9 cellular contexts compared by ENCODE assay signal in the genomic region with DNA sequence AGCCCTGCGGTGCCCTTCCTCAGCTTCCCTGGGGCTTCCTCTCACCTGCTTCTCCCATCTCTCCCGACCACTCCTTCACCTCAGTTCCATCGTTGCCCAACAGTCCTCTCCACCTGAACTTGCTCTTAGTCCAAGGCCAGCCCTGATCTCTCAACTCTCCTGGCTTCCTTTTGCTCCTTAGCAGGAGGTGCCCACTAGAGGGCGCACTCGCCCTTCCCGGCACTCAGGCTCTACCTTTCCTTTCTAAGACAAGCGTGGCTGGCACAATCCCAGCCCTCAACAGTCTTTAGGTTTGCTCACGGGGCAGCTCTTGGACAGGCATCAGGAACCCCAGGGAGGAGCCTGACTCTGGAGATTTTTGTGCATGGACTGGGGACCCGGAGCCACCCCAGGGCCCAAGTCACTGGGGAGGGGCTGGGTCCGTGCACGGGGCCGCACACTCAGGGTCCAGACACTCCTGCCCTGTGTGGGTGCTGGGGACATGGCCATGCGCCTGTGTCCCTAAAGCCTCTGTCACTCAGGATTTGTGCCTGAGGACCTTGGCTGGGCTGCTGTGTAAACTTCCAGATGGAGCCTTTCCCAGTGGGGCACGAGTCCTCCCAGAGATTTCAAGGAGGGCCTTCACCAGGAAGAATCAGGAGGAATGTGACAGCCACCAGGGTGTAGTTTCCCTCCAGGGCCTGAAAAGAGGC. TPM values are rescaled to one million over a fixed set of nuclear protein-coding genes. Genes with fewer than 3 reads are reported as not detected.
DNase-seq lines count a peak whose midpoint lies in the region; ATAC-seq, FAIRE-seq and TF ChIP-seq lines count a peak whose summit lies in the region.
"Had no signal": no experiment of that assay in that cellular context is flagged by ENCODE, and none has a peak within 500 bp of the region (broad histone marks: within the 10 kb centered on the region; RNA-seq: fewer than 3 reads in every experiment).

No MANE protein-coding gene starts in this region.

- CTCF ChIA-PET in A549 (lab: Yijun Ruan, JAX), result interaction anchor here (0.5 to 4.4 kb wide), 22 partner anchors 11 to 698 kb away, joined by 3 to 70 read pairs (median 4); partner anchors contain the start of genes CEACAM8 and PSG6
- CTCF ChIA-PET in activated CD4-positive, alpha-beta T cell treated with anti-CD3 and anti-CD28 coated beads, Interleukin-2, amount 10 ng/mL, durations not matched to agents 7 days and 5 days (lab: Charles Lee), result interaction anchor here (0.5 kb wide), 1 partner anchor 976 kb away, joined by 3 read pairs; no protein-coding TSS in a partner anchor

- peak; percentile 75 to 98 for ATAC-seq in A549
- ATAC-seq in HG03354 (IDR thresholded peaks at IDR 0.05; ENCODE audit: poor library complexity, severe bottlenecking, unreplicated experiment), result no peak
- no peak for ATAC-seq in GM18868 (IDR thresholded peaks at IDR 0.05; ENCODE audit: unreplicated experiment)

- TF ChIP-seq CTCF in A549 (IDR thresholded peaks at IDR 0.05) (peak; percentile 87), GM12864 (IDR thresholded peaks at IDR 0.05; ENCODE audit: low read depth, low read length, missing control alignments) (peak; percentile 94), epithelial cell of esophagus (IDR thresholded peaks at IDR 0.05; ENCODE audit: insufficient read depth, low read depth, low read length, missing control alignments) (peak; percentile 91), nephron (IDR thresholded peaks at IDR 0.05; ENCODE audit: unreplicated experiment in 3 of 3) (peak in 2 of 3 experiments; percentile 23 to 42)

- no peaks in the 10 kb centered on the region for H3K9me3 Mint-ChIP-seq in activated CD4-positive, alpha-beta T cell treated with anti-CD3 and anti-CD28 coated beads, Interleukin-2, amount 10 ng/mL, durations not matched to agents 7 days and 5 days
- H3K9me3 Mint-ChIP-seq in nephron, result peaks cover 6% of the 10 kb centered on the region

- no peaks in the 10 kb centered on the region for H3K36me3 Mint-ChIP-seq in activated CD4-positive, alpha-beta T cell treated with anti-CD3 and anti-CD28 coated beads, Interleukin-2, amount 10 ng/mL, durations not matched to agents 7 days and 5 days (ENCODE audit: low read depth)
- H3K36me3 Mint-ChIP-seq in nephron (ENCODE audit: low read depth), result no peaks in the 10 kb centered on the region

- H3K4me1 Mint-ChIP-seq in activated CD4-positive, alpha-beta T cell treated with anti-CD3 and anti-CD28 coated beads, Interleukin-2, amount 10 ng/mL, durations not matched to agents 7 days and 5 days, result no peaks in the 10 kb centered on the region
- H3K4me1 Mint-ChIP-seq in nephron, result no peaks in the 10 kb centered on the region

- H3K27ac ChIP-seq in A549, result no peak overlapping the region

- TF ChIP-seq EP300 in A549 (IDR thresholded peaks at IDR 0.05), result no peak

- TF ChIP-seq POLR2A in A549 (IDR thresholded peaks at IDR 0.05; ENCODE audit: low read length), result peak; percentile 22; the same call in 1 of the 2 replicates

- H3K4me1 ChIP-seq in A549, result no peaks in the 10 kb centered on the region

- no peaks in the 10 kb centered on the region for H3K9me3 ChIP-seq in A549

- H3K27ac Mint-ChIP-seq in activated CD4-positive, alpha-beta T cell treated with anti-CD3 and anti-CD28 coated beads, Interleukin-2, amount 10 ng/mL, durations not matched to agents 7 days and 5 days, result no peak overlapping the region
- H3K27ac Mint-ChIP-seq in nephron, result no peak overlapping the region

- H3K4me2 ChIP-seq in A549, result peak overlapping the region; percentile 27; the same call in 1 of the 3 replicates

- H3K4me3 ChIP-seq in A549 (no peak overlapping the region), GM12864 (ENCODE audit: low read depth, low read length) (no peak overlapping the region), epithelial cell of esophagus (ENCODE audit: low read length) (no peak overlapping the region)

- 28% methylated on average over 11 of the region's 14 CpGs for WGBS in A549 (ENCODE audit: missing lambda C conversion rate)

- peaks cover 12% of the 10 kb centered on the region for H3K27me3 Mint-ChIP-seq in activated CD4-positive, alpha-beta T cell treated with anti-CD3 and anti-CD28 coated beads, Interleukin-2, amount 10 ng/mL, durations not matched to agents 7 days and 5 days
- peaks cover 5% of the 10 kb centered on the region for H3K27me3 Mint-ChIP-seq in nephron (ENCODE audit: low read depth)

- FAIRE-seq in A549 (lab: Jason Lieb, UNC), result peak; percentile 87

- POLR2A ChIA-PET in A549 (lab: Yijun Ruan, JAX), result interaction anchor here (0.6 kb wide), 1 partner anchor 8 kb away, joined by 4 read pairs; no protein-coding TSS in a partner anchor
- POLR2A ChIA-PET in activated CD4-positive, alpha-beta T cell treated with anti-CD3 and anti-CD28 coated beads, Interleukin-2, amount 10 ng/mL, durations not matched to agents 7 days and 5 days (lab: Charles Lee), result no interaction called here

- H3K4me3 Mint-ChIP-seq in activated CD4-positive, alpha-beta T cell treated with anti-CD3 and anti-CD28 coated beads, Interleukin-2, amount 10 ng/mL, durations not matched to agents 7 days and 5 days, result no peak overlapping the region
- H3K4me3 Mint-ChIP-seq in nephron, result no peak overlapping the region

- DNase-seq in A549 (ENCODE audit: low read depth in 1 of 2, low spot score in 1 of 2) (peak; percentile 80 to 88), GM12864 (ENCODE audit: low read depth) (peak; percentile 5), NCI-H2196 treated with DMSO at 0.1 percent for 48 hours (lab: John Stamatoyannopoulos, UW; ENCODE audit: unreplicated experiment) (peak; percentile 7), epithelial cell of esophagus (ENCODE audit: low read depth) (peak; percentile 72)
- peak; percentile 55 for DNase-seq in activated CD4-positive, alpha-beta T cell treated with anti-CD3 and anti-CD28 coated beads, Interleukin-2, amount 10 ng/mL, durations not matched to agents 7 days and 5 days

- TF ChIP-seq RAD21 in A549 (conservative IDR thresholded peaks at IDR 0.05 in 1 of 2, IDR thresholded peaks at IDR 0.05 in 1 of 2), result peak; percentile 75 to 86

TF ChIP-seq in A549, 52 proteins besides CTCF, POLR2A, EP300 and RAD21:
- TF ChIP-seq KDM5A (IDR thresholded peaks at IDR 0.05), result no peak
- TF ChIP-seq SMC3 (IDR thresholded peaks at IDR 0.05), result peak; percentile 67
- TF ChIP-seq TP53 (CRISPR knock-in tag; IDR thresholded peaks at IDR 0.05), result 0 out of 2 replicates have a peak, but pooled peaks have one; percentile 21

RNA-seq across cellular contexts. Expression of gene CEACAM8, which starts 12.1 kb away (rescaled TPM):
- polyA plus RNA-seq in A549 (2011; rRNA removed) (not detected in 2 replicates), A549 (2017; fragmentation: RNase III; extraction: RNeasy Plus Mini Kit Qiagen cat#74134 plus additional on column Dnase treatment) (not detected in 3 replicates)
- not detected in 2 replicates for polyA plus RNA-seq in A549 (2012; cell fraction: cytosol; rRNA removed)
- not detected in 2 replicates for polyA plus RNA-seq in A549 (2012; cell fraction: nucleus; rRNA removed)
- polyA minus RNA-seq in A549 (2011; rRNA and poly(A)+ RNA removed), result not detected in 2 replicates
- total RNA-seq in activated CD4-positive, alpha-beta T cell treated with anti-CD3 and anti-CD28 coated beads, Interleukin-2, amount 10 ng/mL, durations not matched to agents 7 days and 5 days, result not detected
- total RNA-seq: mononuclear cell had no signal

Comparison
In these comparisons a context has a peak if more than half of its experiments do, and no peak if none do; other contexts are left out.
1. ATAC-seq: peak in A549 (2 of 2); none in HG03354 (single experiment) and GM18868 (single experiment).
2. DNase-seq: peak in every context shown above with its lines; median percentile 84 in A549; 72 in epithelial cell of esophagus; 55 in activated CD4-positive, alpha-beta T cell treated with anti-CD3 and anti-CD28 coated beads, Interleukin-2, amount 10 ng/mL, durations not matched to agents 7 days and 5 days; 7 in NCI-H2196 treated with DMSO at 0.1 percent for 48 hours; 5 in GM12864.
3. CTCF ChIP-seq: peak in every context shown above with its lines; median percentile 94 in GM12864; 91 in epithelial cell of esophagus; 87 in A549; 32 in nephron.